18 cellular contexts compared by ENCODE assay signal in genomic region chr17:64786337-64786736, GRCh38.
DNase-seq lines count a peak whose midpoint lies in the region; ATAC-seq and TF ChIP-seq lines count a peak whose summit lies in the region.
"Had no signal": no experiment of that assay in that cellular context is flagged by ENCODE, and none has a peak within 500 bp of the region (broad histone marks: within the 10 kb centered on the region; RNA-seq: fewer than 3 reads in every experiment).

No MANE protein-coding gene starts in this region.

- H3K4me2 ChIP-seq in neuronal stem cell (ENCODE audit: insufficient read depth, low read length, poor library complexity, severe bottlenecking) = no peak overlapping the region

- no TSS peak for BruUV-seq in Caco-2 (replicated peaks; lab: Mats Ljungman, UMichigan)

- no peak overlapping the region for H2BK5ac ChIP-seq in neuronal stem cell (ENCODE audit: low read length)

- no peaks in the 10 kb centered on the region for H3K9me3 Mint-ChIP-seq in Caco-2 (ENCODE audit: unreplicated experiment)
- H3K9me3 Mint-ChIP-seq: activated naive CD4-positive, alpha-beta T cell treated with anti-CD3 and anti-CD28 coated beads, Interleukin-2, amount 50 U/mL, for 72 hours; activated T-cell treated with anti-CD3 and anti-CD28 coated beads, Interleukin-2, amount 50 U/mL, for 4 hours; H9 had no signal

- no peak overlapping the region for H3K18ac ChIP-seq in neuronal stem cell (ENCODE audit: low read length)

- intact Hi-C loops in Caco-2 (cut with micrococcal nuclease; ENCODE audit: unreplicated experiment) = no loop called here

- H3K4me1 ChIP-seq in Caco-2 (peaks cover 13% of the 10 kb centered on the region), neuronal stem cell (ENCODE audit: control insufficient read depth in 2 of 2, insufficient read depth in 1 of 2, low read depth in 1 of 2, low read length in 2 of 2) (peaks cover 4% of the 10 kb centered on the region in 2 donors), right atrium auricular region (peaks cover 0 to 6% of the 10 kb centered on the region in 2 donors)
- H3K4me1 ChIP-seq: pancreas had no signal

- H2AK5ac ChIP-seq in neuronal stem cell (ENCODE audit: low read depth, low read length) = no peak overlapping the region

- TF ChIP-seq CTCF in Caco-2 (IDR thresholded peaks at IDR 0.05; ENCODE audit: insufficient read depth in 1 of 2, low read depth in 1 of 2, low read length in 1 of 2, severe bottlenecking in 1 of 2, unreplicated experiment in 1 of 2) (no peak), epithelial cell of esophagus (IDR thresholded peaks at IDR 0.05; ENCODE audit: insufficient read depth, low read depth, low read length, missing control alignments) (peak; percentile 19), right atrium auricular region (IDR thresholded peaks at IDR 0.05) (no peak)

- WGBS in neuronal stem cell (ENCODE audit: extremely low coverage in 2 of 2, insufficient read length in 2 of 2, insufficient replicate concordance in 1 of 2), 2 donors = no CpG with 5 or more reads among the region's 12 CpGs

- CTCF ChIA-PET in Caco-2 (lab: Charles Lee) = no interaction called here

- H3K27ac ChIP-seq in neuronal stem cell (replicated peaks; ENCODE audit: low read length) (no peak overlapping the region), right atrium auricular region (no peak overlapping the region)
- H3K27ac ChIP-seq: pancreas, thoracic aorta had no signal

- H4K8ac ChIP-seq in neuronal stem cell (ENCODE audit: low read depth, low read length) = no peak overlapping the region

- H3K23ac ChIP-seq in neuronal stem cell (ENCODE audit: low read depth, low read length, poor library complexity) = no peak overlapping the region

- H2BK120ac ChIP-seq in neuronal stem cell (ENCODE audit: low read depth, low read length) = no peak overlapping the region

- H3K4me3 Mint-ChIP-seq in Caco-2 (ENCODE audit: unreplicated experiment) = no peak overlapping the region
- H3K4me3 Mint-ChIP-seq: activated T-cell treated with anti-CD3 and anti-CD28 coated beads, Interleukin-2, amount 50 U/mL, for 4 hours; H9 had no signal

- H4K91ac ChIP-seq in neuronal stem cell (ENCODE audit: low read depth, low read length, poor library complexity) = no peak overlapping the region

- no peaks in the 10 kb centered on the region for H3K79me1 ChIP-seq in neuronal stem cell (ENCODE audit: low read depth, low read length)

- H3K27me3 Mint-ChIP-seq in Caco-2 (ENCODE audit: insufficient read depth, unreplicated experiment) = no peaks in the 10 kb centered on the region

- peaks cover 16% of the 10 kb centered on the region for H3K36me3 Mint-ChIP-seq in Caco-2 (ENCODE audit: insufficient read depth, unreplicated experiment)
- H3K36me3 Mint-ChIP-seq: activated naive CD4-positive, alpha-beta T cell treated with anti-CD3 and anti-CD28 coated beads, Interleukin-2, amount 50 U/mL, for 72 hours had no signal

- H3K27me3 ChIP-seq in Caco-2 (replicated peaks; ENCODE audit: control insufficient read depth, insufficient read depth, low read length) (no peaks in the 10 kb centered on the region), neuronal stem cell (ENCODE audit: control insufficient read depth in 3 of 3, insufficient read depth in 3 of 3, low read depth in 1 of 3, low read length in 3 of 3) (peaks cover 0 to 10% (median 0%) of the 10 kb centered on the region in 3 experiments), right atrium auricular region (no peaks in the 10 kb centered on the region)
- H3K27me3 ChIP-seq: pancreas had no signal

- peaks cover 20% of the 10 kb centered on the region for H3K4me1 Mint-ChIP-seq in Caco-2 (ENCODE audit: low read depth, unreplicated experiment)

- no peak overlapping the region for H3K4ac ChIP-seq in neuronal stem cell (ENCODE audit: low read length)

- H3K9ac ChIP-seq in neuronal stem cell (ENCODE audit: low read depth, low read length, poor library complexity) = peak overlapping the region; percentile 44

- H2AFZ ChIP-seq in neuronal stem cell (ENCODE audit: low read length) = no peak overlapping the region

- H2BK15ac ChIP-seq in neuronal stem cell (ENCODE audit: low read length) = no peak overlapping the region

- H3K27ac Mint-ChIP-seq in Caco-2 (ENCODE audit: unreplicated experiment) = peak overlapping the region; percentile 78
- H3K27ac Mint-ChIP-seq: activated naive CD4-positive, alpha-beta T cell treated with anti-CD3 and anti-CD28 coated beads, Interleukin-2, amount 50 U/mL, for 72 hours had no signal

- H3K36me3 ChIP-seq in Caco-2 (ENCODE audit: control insufficient read depth, insufficient read depth, low read length) = peaks cover 2% of the 10 kb centered on the region; the same call in 1 of the 2 replicates
- peaks cover 0 to 3% of the 10 kb centered on the region in 2 donors for H3K36me3 ChIP-seq in neuronal stem cell (replicated peaks in 1 of 2; ENCODE audit: control insufficient read depth in 2 of 2, insufficient read depth in 2 of 2, low read length in 2 of 2)
- peaks cover 36% of the 10 kb centered on the region for H3K36me3 ChIP-seq in right atrium auricular region

- DNase-seq in Caco-2 = peak in 1 of 2 experiments; percentile 40
- peak; percentile 33 for DNase-seq in LHCN-M2 (ENCODE audit: low read depth)
- peak; percentile 79 for DNase-seq in epithelial cell of esophagus (ENCODE audit: low read depth)
- DNase-seq in neuronal stem cell (ENCODE audit: low spot score) = no peak
- no peak for DNase-seq in activated CD4-positive, CD25-positive, alpha-beta regulatory T cell treated with anti-CD3 and anti-CD28 coated beads, Interleukin-2, amount 50 U/mL, for 72 hours
- DNase-seq in middle frontal gyrus (ENCODE audit: extremely low spot score, low spot score) = no peak
- no peak for DNase-seq in right atrium auricular region (ENCODE audit: low spot score)
- DNase-seq: activated CD4-positive, alpha-beta T cell treated with anti-CD3 and anti-CD28 coated beads, Interleukin-2, amount 50 U/mL, for 4 hours; activated T-cell treated with anti-CD3 and anti-CD28 coated beads, Interleukin-2, amount 50 U/mL, for 4 hours; C1 segment of cervical spinal cord; H9; NCI-H1092; NCI-H524; Right ventricle myocardium superior had no signal

- no peak for ATAC-seq in GM19324 (IDR thresholded peaks at IDR 0.05; ENCODE audit: low FRiP score, unreplicated experiment)
- ATAC-seq: activated naive CD4-positive, alpha-beta T cell treated with anti-CD3 and anti-CD28 coated beads, Interleukin-2, amount 50 U/mL, for 72 hours; activated T-cell treated with anti-CD3 and anti-CD28 coated beads, Interleukin-2, amount 50 U/mL, for 4 hours; pancreas had no signal

- H3K4me3 ChIP-seq in Caco-2 (ENCODE audit: low read depth, low read length) (no peak overlapping the region), epithelial cell of esophagus (ENCODE audit: low read length) (no peak overlapping the region), neuronal stem cell (ENCODE audit: low read length in 2 of 2) (no peak overlapping the region), right atrium auricular region (no peak overlapping the region)
- H3K4me3 ChIP-seq: pancreas, thoracic aorta had no signal

- H3K9me3 ChIP-seq in Caco-2 (no peaks in the 10 kb centered on the region), neuronal stem cell (replicated peaks in 1 of 2; ENCODE audit: control insufficient read depth in 2 of 2, insufficient read depth in 1 of 2, low read depth in 1 of 2, low read length in 2 of 2) (no peaks in the 10 kb centered on the region), right atrium auricular region (no peaks in the 10 kb centered on the region)
- H3K9me3 ChIP-seq: pancreas, thoracic aorta had no signal

- H2BK12ac ChIP-seq in neuronal stem cell (ENCODE audit: low read length) = no peak overlapping the region

- H3K14ac ChIP-seq in neuronal stem cell (ENCODE audit: low read length) = no peak overlapping the region

- POLR2A ChIA-PET in Caco-2 (lab: Charles Lee) = no interaction called here

Comparison
In these comparisons a context has a peak if more than half of its experiments do, and no peak if none do; other contexts are left out.
1. DNase-seq: peak in LHCN-M2 (single experiment) and epithelial cell of esophagus (single experiment); none in neuronal stem cell (single experiment), activated CD4-positive, CD25-positive, alpha-beta regulatory T cell treated with anti-CD3 and anti-CD28 coated beads, Interleukin-2, amount 50 U/mL, for 72 hours (single experiment), middle frontal gyrus (single experiment) and right atrium auricular region (single experiment).